ENCODE assay signal across 11 cellular contexts in the genomic region with DNA sequence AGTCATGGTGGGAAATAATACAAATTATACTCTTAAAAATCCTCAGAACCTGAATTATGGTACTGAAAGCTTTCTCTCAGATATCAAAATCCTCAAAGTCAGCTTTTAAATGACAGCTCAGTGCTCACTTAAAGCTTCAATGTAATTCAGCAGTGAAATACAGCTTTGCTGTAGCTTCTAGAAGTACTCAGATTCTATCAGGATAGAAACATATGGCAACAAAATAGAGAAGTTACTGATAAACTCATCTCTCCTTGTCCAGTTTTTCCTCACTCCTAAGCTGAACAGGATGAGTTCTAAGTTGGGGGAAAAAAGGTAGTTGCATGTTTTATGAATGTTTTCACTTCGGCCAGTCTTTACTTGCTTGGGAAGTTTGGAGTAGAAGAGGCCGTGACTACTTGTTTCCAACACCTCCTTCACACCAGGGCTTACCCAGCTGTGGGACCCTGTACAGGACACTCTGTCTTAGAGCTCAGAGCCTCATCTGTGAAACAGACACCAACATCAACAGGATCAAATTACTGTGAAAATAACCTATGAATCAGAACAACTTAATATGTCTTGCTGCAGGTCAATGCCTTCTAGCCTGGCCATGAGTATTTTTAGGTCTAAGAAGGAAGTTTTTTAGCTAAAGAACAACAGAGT. TPM values are rescaled to one million over a fixed set of nuclear protein-coding genes. Genes with fewer than 3 reads are reported as not detected.
A peak's percentile ranks its signal among the peaks of the same experiment; 100 is the strongest.
DNase-seq lines count a peak whose midpoint lies in the region; ATAC-seq and TF ChIP-seq lines count a peak whose summit lies in the region.
"Had no signal": no experiment of that assay in that cellular context is flagged by ENCODE, and none has a peak within 500 bp of the region (broad histone marks: within the 10 kb centered on the region; RNA-seq: fewer than 3 reads in every experiment).

No MANE protein-coding gene starts in this region.

- no peaks in the 10 kb centered on the region for H3K9me3 ChIP-seq in aorta (ENCODE audit: control insufficient read depth, low read length)
- H3K9me3 ChIP-seq: adrenal gland, stomach had no signal

- H3K4me3 ChIP-seq in ACC112 (ENCODE audit: low read depth, low read length) (no peak overlapping the region), dorsolateral prefrontal cortex (no peak overlapping the region), aorta (ENCODE audit: low read length in 2 of 2) (no peak overlapping the region)
- H3K4me3 ChIP-seq: adrenal gland, stomach had no signal

- H3K4me1 ChIP-seq in ACC112 (ENCODE audit: control insufficient read depth, insufficient read depth, low read length, unreplicated experiment) (peaks cover 28% of the 10 kb centered on the region), aorta (ENCODE audit: control insufficient read depth in 1 of 2, insufficient read depth in 2 of 2, low read length in 2 of 2) (no peaks in the 10 kb centered on the region)
- H3K4me1 ChIP-seq: stomach had no signal

- H3K27ac Mint-ChIP-seq in natural killer cell treated with Interleukin-12 subunit alpha and Interleukin-12 subunit beta and Interleukin-15 and Interleukin-18, amount 100 ng/mL, for 72 hours = no peak overlapping the region
- H3K27ac Mint-ChIP-seq: activated CD4-positive, alpha-beta T cell treated with anti-CD3 and anti-CD28 coated beads, Interleukin-2, amount 10 ng/mL, durations not matched to agents 24 days and 14 days had no signal

- DNase-seq in HT1080 (ENCODE audit: low read depth) (peak; percentile 56), dorsolateral prefrontal cortex (no peak), aorta (no peak), T-helper 1 cell (no peak)
- no peak for DNase-seq in natural killer cell treated with Interleukin-12 subunit alpha and Interleukin-12 subunit beta and Interleukin-15 and Interleukin-18, amount 100 ng/mL, for 72 hours (ENCODE audit: low spot score)
- DNase-seq: activated CD4-positive, alpha-beta T cell treated with anti-CD3 and anti-CD28 coated beads, Interleukin-2, amount 10 ng/mL, durations not matched to agents 24 days and 14 days; NCI-H1048; NCI-H69; stomach had no signal

- no peak for ATAC-seq in natural killer cell treated with Interleukin-12 subunit alpha and Interleukin-12 subunit beta and Interleukin-15 and Interleukin-18, amount 100 ng/mL, for 72 hours
- ATAC-seq in aorta (ENCODE audit: low FRiP score) = no peak

- intact Hi-C loops in dorsolateral prefrontal cortex (cut with DNase I) (no loop called here), aorta (cut with DNase I) (no loop called here)

- H2AFZ ChIP-seq in ACC112 (ENCODE audit: low read length, unreplicated experiment) = no peak overlapping the region

- no peaks in the 10 kb centered on the region for H3K9me3 Mint-ChIP-seq in natural killer cell treated with Interleukin-12 subunit alpha and Interleukin-12 subunit beta and Interleukin-15 and Interleukin-18, amount 100 ng/mL, for 72 hours

- no peaks in the 10 kb centered on the region for H3K79me2 ChIP-seq in ACC112 (ENCODE audit: control insufficient read depth, insufficient read depth, low read length, unreplicated experiment)

- H3K4me3 Mint-ChIP-seq in natural killer cell treated with Interleukin-12 subunit alpha and Interleukin-12 subunit beta and Interleukin-15 and Interleukin-18, amount 100 ng/mL, for 72 hours = no peak overlapping the region
- H3K4me3 Mint-ChIP-seq: activated CD4-positive, alpha-beta T cell treated with anti-CD3 and anti-CD28 coated beads, Interleukin-2, amount 10 ng/mL, durations not matched to agents 24 days and 14 days had no signal

- H3K4me1 Mint-ChIP-seq in natural killer cell treated with Interleukin-12 subunit alpha and Interleukin-12 subunit beta and Interleukin-15 and Interleukin-18, amount 100 ng/mL, for 72 hours (ENCODE audit: low read depth in 2 of 2) = peaks cover 0 to 8% of the 10 kb centered on the region in 2 donors

- peaks cover 31% of the 10 kb centered on the region for H3K36me3 ChIP-seq in ACC112 (ENCODE audit: insufficient read depth, low read length)
- H3K36me3 ChIP-seq in aorta (ENCODE audit: control insufficient read depth in 1 of 2, insufficient read depth in 2 of 2, low read length in 1 of 2) = peaks cover 6 to 9% of the 10 kb centered on the region in 2 donors

- no peak for TF ChIP-seq CTCF in dorsolateral prefrontal cortex (IDR thresholded peaks at IDR 0.05 in 54 of 56, conservative IDR thresholded peaks at IDR 0.05 in 2 of 56; ENCODE audit: low read depth in 1 of 56, partially characterized antibody in 56 of 56)

- WGBS in aorta, 2 donors = 67 to 83% methylated on average over 2 of the region's 2 CpGs

- H3K27ac ChIP-seq in ACC112 (ENCODE audit: low read depth, low read length) = peak overlapping the region; percentile 35; the same call in 1 of the 2 replicates
- peak overlapping the region in 36 of 59 donors; percentile 0 to 72 (median 38) for H3K27ac ChIP-seq in dorsolateral prefrontal cortex
- no peak overlapping the region for H3K27ac ChIP-seq in aorta (ENCODE audit: low read depth in 1 of 2, low read length in 2 of 2)
- H3K27ac ChIP-seq: stomach had no signal

- no peaks in the 10 kb centered on the region for H3K27me3 Mint-ChIP-seq in natural killer cell treated with Interleukin-12 subunit alpha and Interleukin-12 subunit beta and Interleukin-15 and Interleukin-18, amount 100 ng/mL, for 72 hours
- H3K27me3 Mint-ChIP-seq: activated CD4-positive, alpha-beta T cell treated with anti-CD3 and anti-CD28 coated beads, Interleukin-2, amount 10 ng/mL, durations not matched to agents 24 days and 14 days had no signal

- H3K27me3 ChIP-seq in ACC112 (ENCODE audit: insufficient read depth, low read length) = no peaks in the 10 kb centered on the region
- no peaks in the 10 kb centered on the region for H3K27me3 ChIP-seq in dorsolateral prefrontal cortex
- no peaks in the 10 kb centered on the region for H3K27me3 ChIP-seq in aorta (ENCODE audit: control insufficient read depth in 1 of 2, insufficient read depth in 2 of 2, low read length in 1 of 2)
- H3K27me3 ChIP-seq: adrenal gland, stomach had no signal

- H3K36me3 Mint-ChIP-seq in natural killer cell treated with Interleukin-12 subunit alpha and Interleukin-12 subunit beta and Interleukin-15 and Interleukin-18, amount 100 ng/mL, for 72 hours = peaks cover 8% of the 10 kb centered on the region

RNA-seq across cellular contexts. Expression of a gene that starts 30.2 kb away (rescaled TPM):
- 99.0 and 121 TPM in 2 replicates for total RNA-seq in HT1080 (2014; rRNA removed; shearing (Covaris generic))
- polyA plus RNA-seq in HT1080 (2015; cell fraction: cytosol; rRNA removed) = 86.7 and 113 TPM in 2 replicates
- polyA plus RNA-seq in HT1080 (2015; cell fraction: nucleus; rRNA removed) = 112 and 123 TPM in 2 replicates
- 10 to 100 TPM; 22.7 to 51.6 (median 35.8) TPM for total RNA-seq in dorsolateral prefrontal cortex
- 10 to 100 TPM; 50.1 to 72.1 TPM for total RNA-seq in natural killer cell treated with Interleukin-12 subunit alpha and Interleukin-12 subunit beta and Interleukin-15 and Interleukin-18, amount 100 ng/mL, for 72 hours
- 10 to 100 TPM; 30.7 to 33.5 TPM for total RNA-seq in aorta
- polyA plus RNA-seq in aorta = 10 to 100 TPM; 18.5 to 21.0 TPM

RNA-seq across cellular contexts. Expression of a gene that starts 30.5 kb away (rescaled TPM):
- 235 and 404 TPM in 2 replicates for total RNA-seq in HT1080 (2014; rRNA removed; shearing (Covaris generic))
- 114 and 137 TPM in 2 replicates for polyA plus RNA-seq in HT1080 (2015; cell fraction: cytosol; rRNA removed)
- polyA plus RNA-seq in HT1080 (2015; cell fraction: nucleus; rRNA removed) = 113 and 116 TPM in 2 replicates
- total RNA-seq in dorsolateral prefrontal cortex (100 to 1,000 TPM in 109 of 120 experiments, 10 to 100 TPM in 11; 78.4 to 168 (median 131) TPM), aorta (10 to 100 TPM; 72.6 to 79.3 TPM)
- 100 to 1,000 TPM; 170 to 176 TPM for total RNA-seq in natural killer cell treated with Interleukin-12 subunit alpha and Interleukin-12 subunit beta and Interleukin-15 and Interleukin-18, amount 100 ng/mL, for 72 hours
- 10 to 100 TPM; 21.0 to 31.8 TPM for polyA plus RNA-seq in aorta

RNA-seq across cellular contexts. Expression of a gene that starts 38.2 kb away (rescaled TPM):
- 18.9 and 23.3 TPM in 2 replicates for total RNA-seq in HT1080 (2014; rRNA removed; shearing (Covaris generic))
- 30.2 and 40.1 TPM in 2 replicates for polyA plus RNA-seq in HT1080 (2015; cell fraction: cytosol; rRNA removed)
- 92.8 and 97.7 TPM in 2 replicates for polyA plus RNA-seq in HT1080 (2015; cell fraction: nucleus; rRNA removed)
- total RNA-seq in dorsolateral prefrontal cortex = 100 to 1,000 TPM; 104 to 260 (median 168) TPM
- 10 to 100 TPM in 1 of 2 donors, 1 to 10 TPM in 1; 6.6 to 10.6 TPM for total RNA-seq in natural killer cell treated with Interleukin-12 subunit alpha and Interleukin-12 subunit beta and Interleukin-15 and Interleukin-18, amount 100 ng/mL, for 72 hours
- 10 to 100 TPM; 40.3 to 41.0 TPM for total RNA-seq in aorta
- 100 to 1,000 TPM in 1 of 2 donors, 10 to 100 TPM in 1; 32.3 to 125 TPM for polyA plus RNA-seq in aorta

RNA-seq across cellular contexts. Expression of a gene that starts 56.2 kb away (rescaled TPM):
- 113 and 117 TPM in 2 replicates for total RNA-seq in HT1080 (2014; rRNA removed; shearing (Covaris generic))
- polyA plus RNA-seq in HT1080 (2015; cell fraction: cytosol; rRNA removed) = 58.1 and 63.2 TPM in 2 replicates
- polyA plus RNA-seq in HT1080 (2015; cell fraction: nucleus; rRNA removed) = 47.3 and 47.6 TPM in 2 replicates
- total RNA-seq in dorsolateral prefrontal cortex = 100 to 1,000 TPM; 103 to 208 (median 129) TPM
- total RNA-seq in natural killer cell treated with Interleukin-12 subunit alpha and Interleukin-12 subunit beta and Interleukin-15 and Interleukin-18, amount 100 ng/mL, for 72 hours = 10 to 100 TPM; 46.5 to 86.2 TPM
- 100 to 1,000 TPM; 112 to 124 TPM for total RNA-seq in aorta
- polyA plus RNA-seq in aorta = 10 to 100 TPM; 34.6 to 66.1 TPM

Comparison
In these comparisons a context has a peak if more than half of its experiments do, and no peak if none do; other contexts are left out.
1. H3K27ac ChIP-seq: peak in ACC112 (single experiment) and dorsolateral prefrontal cortex (36 of 59); none in aorta (0 of 2).